10 cellular contexts compared by ENCODE assay signal in the genomic region with DNA sequence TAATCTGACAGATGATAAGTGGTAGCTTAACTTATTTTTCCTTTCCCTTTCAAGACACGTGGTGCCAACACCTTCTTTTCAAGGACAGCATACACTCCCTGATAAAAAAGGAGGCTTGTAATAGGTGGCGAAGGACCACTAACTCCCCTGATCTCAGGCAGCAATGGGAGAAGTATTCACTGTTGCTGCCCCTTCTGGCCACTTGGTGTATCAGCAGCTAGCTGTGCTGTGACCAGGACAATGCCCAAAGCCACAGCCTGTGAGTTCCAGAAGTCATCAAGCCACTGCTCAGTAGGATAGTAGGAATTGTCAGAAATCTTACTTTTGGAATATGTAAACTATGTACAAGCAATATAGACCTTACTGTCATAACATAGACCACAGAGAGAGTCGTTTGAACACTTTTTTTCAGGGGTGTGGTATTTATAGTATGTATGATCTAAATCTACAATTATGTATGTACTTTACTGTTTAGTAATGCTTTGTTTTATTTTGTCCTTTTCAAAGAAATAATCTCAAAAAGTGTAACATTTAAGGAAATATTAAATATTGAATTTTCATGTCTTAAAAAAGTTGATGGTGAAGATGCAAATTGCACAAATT.
DNase-seq lines count a peak whose midpoint lies in the region; ATAC-seq, FAIRE-seq and TF ChIP-seq lines count a peak whose summit lies in the region.
"Had no signal": no experiment of that assay in that cellular context is flagged by ENCODE, and none has a peak within 500 bp of the region (broad histone marks: within the 10 kb centered on the region; RNA-seq: fewer than 3 reads in every experiment).

No MANE protein-coding gene starts in this region.

- H3K4me2 ChIP-seq in H1 (ENCODE audit: insufficient read depth in 1 of 2, low read depth in 2 of 2, low read length in 2 of 2) = no peak overlapping the region
- no peak overlapping the region for H3K4me2 ChIP-seq in trophoblast cell (ENCODE audit: low read length)
- H3K4me2 ChIP-seq: BLaER1 had no signal

- no peak overlapping the region for H2BK15ac ChIP-seq in H1 (ENCODE audit: low read length)

- H3K27ac ChIP-seq in H1 (ENCODE audit: low read depth, low read length) = no peak overlapping the region
- no peak overlapping the region for H3K27ac ChIP-seq in trophoblast cell (ENCODE audit: low read depth, low read length)
- H3K27ac ChIP-seq: BLaER1, skin epidermis had no signal

- H3K79me1 ChIP-seq in H1 (ENCODE audit: low read depth, low read length) = no peaks in the 10 kb centered on the region
- no peaks in the 10 kb centered on the region for H3K79me1 ChIP-seq in trophoblast cell (ENCODE audit: low read length)

- POLR2A ChIA-PET in H1 (lab: Charles Lee; ENCODE audit: partially characterized antibody) = interaction anchor here (1.3 kb wide), 1 partner anchor 19 kb away, joined by 3 read pairs; no protein-coding TSS in a partner anchor

- H4K8ac ChIP-seq in H1 (ENCODE audit: extremely low read depth, insufficient read depth, low read length) (no peak overlapping the region), trophoblast cell (ENCODE audit: low read depth, low read length) (no peak overlapping the region)

- no peaks in the 10 kb centered on the region for H4K20me1 ChIP-seq in H1 (replicated peaks in 1 of 2; ENCODE audit: control insufficient read depth in 1 of 2, insufficient read depth in 2 of 2, low read length in 2 of 2)
- H4K20me1 ChIP-seq: BLaER1 had no signal

- no peak overlapping the region for H3K4me3 ChIP-seq in H1 (ENCODE audit: extremely low read depth in 1 of 4, insufficient read depth in 2 of 4, low read depth in 3 of 4, low read length in 4 of 4)
- H3K4me3 ChIP-seq in trophoblast cell (ENCODE audit: low read depth, low read length) = no peak overlapping the region
- H3K4me3 ChIP-seq: BLaER1, skin epidermis had no signal

- ATAC-seq in GM18502 (IDR thresholded peaks at IDR 0.05; ENCODE audit: poor library complexity, unreplicated experiment) (peak; percentile 78), HG02943 (IDR thresholded peaks at IDR 0.05; ENCODE audit: low read depth, unreplicated experiment) (peak; percentile 90)

- no peak overlapping the region for H2BK20ac ChIP-seq in H1 (ENCODE audit: low read length)

- no peak overlapping the region for H3K9ac ChIP-seq in H1 (replicated peaks in 1 of 4; ENCODE audit: extremely low read depth in 1 of 4, low read depth in 3 of 4, low read length in 3 of 4)
- no peak overlapping the region for H3K9ac ChIP-seq in trophoblast cell (ENCODE audit: low read length)
- H3K9ac ChIP-seq: BLaER1 had no signal

- H2BK120ac ChIP-seq in H1 (replicated peaks; ENCODE audit: low read depth, low read length) (no peak overlapping the region), trophoblast cell (ENCODE audit: insufficient read depth, low read length, poor library complexity) (no peak overlapping the region)

- peak; percentile 59 to 69; a peak in 3 of 4 replicates for TF ChIP-seq RAD21 in H1 (IDR thresholded peaks at IDR 0.05 in 1 of 2, conservative IDR thresholded peaks at IDR 0.05 in 1 of 2; ENCODE audit: low read depth in 2 of 2, low read length in 2 of 2)

- no peaks in the 10 kb centered on the region for H3K23me2 ChIP-seq in H1 (ENCODE audit: low read depth, low read length)

- no peak overlapping the region for H3K4ac ChIP-seq in H1 (replicated peaks; ENCODE audit: insufficient read length, low read depth, low read length)
- no peak overlapping the region for H3K4ac ChIP-seq in trophoblast cell (ENCODE audit: low read depth, low read length)

- H3K4me1 ChIP-seq in H1 (replicated peaks in 1 of 4; ENCODE audit: control insufficient read depth in 3 of 4, insufficient read depth in 4 of 4, low read length in 3 of 4) (peaks cover 0 to 3% (median 0%) of the 10 kb centered on the region in 4 experiments; a peak in 1 of 7 replicates), trophoblast cell (ENCODE audit: control insufficient read depth in 1 of 2, insufficient read depth in 2 of 2, low read length in 2 of 2) (no peaks in the 10 kb centered on the region)
- H3K4me1 ChIP-seq: BLaER1 had no signal

- H3K36me3 ChIP-seq in H1 (ENCODE audit: control insufficient read depth in 2 of 4, insufficient read depth in 4 of 4, low read length in 3 of 4) = no peaks in the 10 kb centered on the region
- H3K36me3 ChIP-seq in trophoblast cell (ENCODE audit: control insufficient read depth in 1 of 2, insufficient read depth in 2 of 2, low read length in 2 of 2) = no peaks in the 10 kb centered on the region
- H3K36me3 ChIP-seq: BLaER1 had no signal

- TF ChIP-seq EP300 in H1 (IDR thresholded peaks at IDR 0.05; ENCODE audit: borderline replicate concordance in 1 of 2, low read depth in 2 of 2, low read length in 2 of 2) = no peak

- H3K14ac ChIP-seq in H1 (ENCODE audit: insufficient read length) (no peak overlapping the region), trophoblast cell (ENCODE audit: low read length) (no peak overlapping the region)

- H3K9me3 ChIP-seq in H1 (ENCODE audit: insufficient read depth in 2 of 2, low read depth in 1 of 2, low read length in 1 of 2) (no peaks in the 10 kb centered on the region), trophoblast cell (ENCODE audit: insufficient read depth, low read depth, low read length) (no peaks in the 10 kb centered on the region)
- H3K9me3 ChIP-seq: BLaER1 had no signal

- H4K5ac ChIP-seq in H1 (ENCODE audit: insufficient read length, low read depth, low read length) = no peak overlapping the region

- no peaks in the 10 kb centered on the region for H3K27me3 ChIP-seq in H1 (replicated peaks in 1 of 4; ENCODE audit: control insufficient read depth in 3 of 4, extremely low read depth in 1 of 4, insufficient read depth in 3 of 4, low read length in 3 of 4)
- H3K27me3 ChIP-seq in trophoblast cell (ENCODE audit: insufficient read depth, low read length) = no peaks in the 10 kb centered on the region
- H3K27me3 ChIP-seq: BLaER1 had no signal

- H2BK5ac ChIP-seq in H1 (ENCODE audit: low read depth, low read length) = no peak overlapping the region
- no peak overlapping the region for H2BK5ac ChIP-seq in trophoblast cell (ENCODE audit: low read depth, low read length, poor library complexity)

- H2BK12ac ChIP-seq in H1 (ENCODE audit: low read depth, low read length) (no peak overlapping the region), trophoblast cell (ENCODE audit: low read length) (no peak overlapping the region)

- H2AFZ ChIP-seq in H1 (ENCODE audit: low read length) (no peak overlapping the region), trophoblast cell (ENCODE audit: insufficient read depth, low read length, poor library complexity) (no peak overlapping the region)

- no peak overlapping the region for H3K18ac ChIP-seq in H1 (ENCODE audit: extremely low read depth, low read length)
- H3K18ac ChIP-seq in trophoblast cell (ENCODE audit: low read length) = no peak overlapping the region

- H4K91ac ChIP-seq in H1 (replicated peaks; ENCODE audit: insufficient read length, low read length) = no peak overlapping the region
- no peak overlapping the region for H4K91ac ChIP-seq in trophoblast cell (ENCODE audit: low read depth, low read length)

- peak; percentile 67 to 93 (median 88) for TF ChIP-seq CTCF in H1 (IDR thresholded peaks at IDR 0.05; ENCODE audit: control extremely low read depth in 1 of 3, insufficient read depth in 1 of 3, low read depth in 1 of 3, low read length in 3 of 3)

- CTCF ChIA-PET in H1 (lab: Charles Lee; ENCODE audit: partially characterized antibody) = interaction anchor here (0.6 to 3.2 kb wide), 36 partner anchors 8 to 1220 kb away, joined by 3 to 25 read pairs (median 4); no protein-coding TSS in a partner anchor

- no peak overlapping the region for H2AK5ac ChIP-seq in H1 (ENCODE audit: low read depth, low read length)
- H2AK5ac ChIP-seq in trophoblast cell (ENCODE audit: low read length) = no peak overlapping the region

- H3K79me2 ChIP-seq in H1 (ENCODE audit: control insufficient read depth in 1 of 2, insufficient read depth in 2 of 2, low read length in 2 of 2) (no peaks in the 10 kb centered on the region), trophoblast cell (ENCODE audit: control insufficient read depth, insufficient read depth, low read length, poor library complexity) (no peaks in the 10 kb centered on the region)

- DNase-seq in DMS153 treated with DMSO at 0.1 percent for 48 hours (lab: John Stamatoyannopoulos, UW; ENCODE audit: unreplicated experiment) (peak; percentile 19), DMS153 (lab: John Stamatoyannopoulos, UW) (no peak), NCI-H460 (ENCODE audit: extremely low read depth, low read depth) (peak; percentile 25), H1 (ENCODE audit: low read depth in 1 of 2, low spot score in 2 of 2) (peak in 1 of 2 experiments; percentile 33), trophoblast cell (peak; percentile 58 to 79)
- no peak for DNase-seq in central memory CD4-positive, alpha-beta T cell

- H3K23ac ChIP-seq in H1 (ENCODE audit: insufficient read length) (no peak overlapping the region), trophoblast cell (ENCODE audit: low read length) (no peak overlapping the region)

- 22% methylated on average over 3 of the region's 3 CpGs; no CpG with 5 or more reads in 1 of the 2 experiments for WGBS in H1 (ENCODE audit: extremely low coverage in 1 of 2, insufficient coverage in 1 of 2, insufficient read length in 1 of 2, insufficient replicate concordance in 2 of 2, low coverage in 1 of 2, low lambda C conversion rate in 2 of 2, missing lambda C conversion rate in 1 of 2), 2 experiments
- WGBS in trophoblast cell (ENCODE audit: extremely low coverage, insufficient coverage, insufficient read length) = no CpG with 5 or more reads among the region's 3 CpGs

- no peak overlapping the region for H3K56ac ChIP-seq in H1 (replicated peaks; ENCODE audit: insufficient read length, low read depth, low read length)

- TF ChIP-seq POLR2A in H1 (IDR thresholded peaks at IDR 0.05; ENCODE audit: control extremely low read depth in 1 of 2, low read depth in 2 of 2, low read length in 2 of 2) = no peak

- no peak overlapping the region for H4K12ac ChIP-seq in trophoblast cell (ENCODE audit: low read depth, low read length)

- peak; percentile 82 for FAIRE-seq in H1 (lab: Jason Lieb, UNC)

TF ChIP-seq in H1, 55 proteins besides CTCF, POLR2A, EP300 and RAD21:
- TF ChIP-seq TEAD4 (IDR thresholded peaks at IDR 0.05; ENCODE audit: low read depth, low read length) (0 out of 2 replicates have a peak, but pooled peaks have one; percentile 3), CHD1 (IDR thresholded peaks at IDR 0.05; ENCODE audit: low read depth, low read length) (no peak)

Comparison
In these comparisons a context has a peak if more than half of its experiments do, and no peak if none do; other contexts are left out.
1. DNase-seq: peak in DMS153 treated with DMSO at 0.1 percent for 48 hours (single experiment), NCI-H460 (single experiment) and trophoblast cell (2 of 2); none in DMS153 (single experiment) and central memory CD4-positive, alpha-beta T cell (single experiment).